12 cellular contexts compared by ENCODE assay signal in genomic region chr1:2257245-2257627, GRCh38. TPM values are rescaled to one million over a fixed set of nuclear protein-coding genes. Genes with fewer than 3 reads are reported as not detected.
DNase-seq lines count a peak whose midpoint lies in the region; ATAC-seq and TF ChIP-seq lines count a peak whose summit lies in the region.
"Had no signal": no experiment of that assay in that cellular context is flagged by ENCODE, and none has a peak within 500 bp of the region (broad histone marks: within the 10 kb centered on the region; RNA-seq: fewer than 3 reads in every experiment).

No MANE protein-coding gene starts in this region.

- 87 to 90% methylated on average over 14 to 15 of the region's 20 CpGs for WGBS in mesodermal cell (ENCODE audit: insufficient coverage in 2 of 2), 2 experiments
- 25% methylated on average over 20 of the region's 20 CpGs for WGBS in suprapubic skin

- H3K27ac ChIP-seq in mesodermal cell (ENCODE audit: low read depth, low read length, severe bottlenecking) (peak overlapping the region; percentile 0), suprapubic skin (peak overlapping the region; percentile 83)
- H3K27ac ChIP-seq: A549 had no signal

- no peak for ATAC-seq in activated T-cell treated with anti-CD3 and anti-CD28 coated beads, Interleukin-2, amount 50 U/mL, for 72 hours (replicated peaks in 1 of 2)
- no peak for ATAC-seq in GM19455 (IDR thresholded peaks at IDR 0.05; ENCODE audit: unreplicated experiment)
- ATAC-seq: activated T-helper 17 cell treated with anti-CD3 and anti-CD28 coated beads, Interleukin-2, amount 50 U/mL, for 72 hours; left lobe of liver had no signal

- TF ChIP-seq POLR2A in suprapubic skin (IDR thresholded peaks at IDR 0.05): no peak

- H3K4me3 ChIP-seq in mesodermal cell (ENCODE audit: extremely low read depth, insufficient read depth, low read length, poor library complexity, severe bottlenecking) (no peak overlapping the region), suprapubic skin (no peak overlapping the region)
- H3K4me3 ChIP-seq: A549 had no signal

- H3K9me3 ChIP-seq in mesodermal cell (ENCODE audit: control insufficient read depth, low read length) (peaks cover 34% of the 10 kb centered on the region), suprapubic skin (no peaks in the 10 kb centered on the region)
- H3K9me3 ChIP-seq: A549 had no signal

- H3K4me1 ChIP-seq in mesodermal cell (ENCODE audit: control insufficient read depth, insufficient read depth, low read length, poor library complexity, severe bottlenecking): peaks cover 8% of the 10 kb centered on the region
- peaks cover 84% of the 10 kb centered on the region for H3K4me1 ChIP-seq in suprapubic skin
- H3K4me1 ChIP-seq: A549 had no signal

- no peaks in the 10 kb centered on the region for H3K27me3 ChIP-seq in suprapubic skin

- H3K36me3 ChIP-seq in mesodermal cell (ENCODE audit: control insufficient read depth, insufficient read depth, low read length): peaks cover 40% of the 10 kb centered on the region
- H3K36me3 ChIP-seq in suprapubic skin: no peaks in the 10 kb centered on the region

- no peaks in the 10 kb centered on the region for H3K27me3 Mint-ChIP-seq in activated T-cell treated with anti-CD3 and anti-CD28 coated beads, Interleukin-2, amount 50 U/mL, for 72 hours (ENCODE audit: low read depth)
- no peaks in the 10 kb centered on the region for H3K27me3 Mint-ChIP-seq in brain
- H3K27me3 Mint-ChIP-seq: activated T-helper 17 cell treated with anti-CD3 and anti-CD28 coated beads, Interleukin-2, amount 50 U/mL, for 72 hours had no signal

- TF ChIP-seq CTCF in brain (conservative IDR thresholded peaks at IDR 0.05) (no peak), suprapubic skin (IDR thresholded peaks at IDR 0.05) (no peak)

- no peak for TF ChIP-seq EP300 in suprapubic skin (IDR thresholded peaks at IDR 0.05)

- no peak for DNase-seq in activated T-cell treated with anti-CD3 and anti-CD28 coated beads, Interleukin-2, amount 50 U/mL, for 72 hours
- no peak for DNase-seq in activated T-cell treated with anti-CD3 and anti-CD28 coated beads for 4 hours
- no peak for DNase-seq in suprapubic skin (ENCODE audit: low spot score in 2 of 2)
- no peak for DNase-seq in NCI-H345 treated with DMSO at 0.1 percent for 48 hours (lab: John Stamatoyannopoulos, UW; ENCODE audit: unreplicated experiment)
- no peak for DNase-seq in NCI-H2171 (lab: John Stamatoyannopoulos, UW)
- DNase-seq: NCI-H774 had no signal

- H3K36me3 Mint-ChIP-seq in activated T-cell treated with anti-CD3 and anti-CD28 coated beads, Interleukin-2, amount 50 U/mL, for 72 hours (ENCODE audit: insufficient read depth in 2 of 2): peaks cover 3 to 16% of the 10 kb centered on the region in 2 donors
- peaks cover 47% of the 10 kb centered on the region for H3K36me3 Mint-ChIP-seq in brain

- peaks cover 46% of the 10 kb centered on the region for H3K4me1 Mint-ChIP-seq in activated T-cell treated with anti-CD3 and anti-CD28 coated beads, Interleukin-2, amount 50 U/mL, for 72 hours (ENCODE audit: low read depth)
- peaks cover 49% of the 10 kb centered on the region for H3K4me1 Mint-ChIP-seq in brain

- peak overlapping the region; percentile 63 for H3K27ac Mint-ChIP-seq in activated T-cell treated with anti-CD3 and anti-CD28 coated beads, Interleukin-2, amount 50 U/mL, for 72 hours
- peak overlapping the region in 3 of 5 experiments; percentile 1 to 56 (median 22) for H3K27ac Mint-ChIP-seq in brain

- H3K4me3 Mint-ChIP-seq in activated T-cell treated with anti-CD3 and anti-CD28 coated beads, Interleukin-2, amount 50 U/mL, for 72 hours: no peak overlapping the region
- H3K4me3 Mint-ChIP-seq in brain: peak overlapping the region in 1 of 5 experiments; percentile 4

- H3K9me3 Mint-ChIP-seq in activated T-cell treated with anti-CD3 and anti-CD28 coated beads, Interleukin-2, amount 50 U/mL, for 72 hours: peaks cover 0 to 1% of the 10 kb centered on the region in 2 donors
- peaks cover 0 to 5% (median 0%) of the 10 kb centered on the region in 5 experiments for H3K9me3 Mint-ChIP-seq in brain
- H3K9me3 Mint-ChIP-seq: activated T-helper 17 cell treated with anti-CD3 and anti-CD28 coated beads, Interleukin-2, amount 50 U/mL, for 72 hours had no signal

RNA-seq across cellular contexts. Expression of gene SKI, which starts 29.1 kb away (rescaled TPM):
- total RNA-seq in activated T-cell treated with anti-CD3 and anti-CD28 coated beads, Interleukin-2, amount 50 U/mL, for 72 hours: 10 to 100 TPM; 28.5 to 32.3 TPM
- 48.5 TPM for polyA plus RNA-seq in brain (ENCODE audit: insufficient read depth, low read depth, low replicate concordance)
- polyA plus RNA-seq in mesodermal cell (2013, experiment 1 of 2): 38.8 TPM
- 30.8 TPM for polyA plus RNA-seq in mesodermal cell (2013, experiment 2 of 2)
- total RNA-seq in suprapubic skin: 10 to 100 TPM; 51.8 to 91.2 (median 68.1) TPM
